21 cellular contexts compared by ENCODE assay signal in the genomic region with DNA sequence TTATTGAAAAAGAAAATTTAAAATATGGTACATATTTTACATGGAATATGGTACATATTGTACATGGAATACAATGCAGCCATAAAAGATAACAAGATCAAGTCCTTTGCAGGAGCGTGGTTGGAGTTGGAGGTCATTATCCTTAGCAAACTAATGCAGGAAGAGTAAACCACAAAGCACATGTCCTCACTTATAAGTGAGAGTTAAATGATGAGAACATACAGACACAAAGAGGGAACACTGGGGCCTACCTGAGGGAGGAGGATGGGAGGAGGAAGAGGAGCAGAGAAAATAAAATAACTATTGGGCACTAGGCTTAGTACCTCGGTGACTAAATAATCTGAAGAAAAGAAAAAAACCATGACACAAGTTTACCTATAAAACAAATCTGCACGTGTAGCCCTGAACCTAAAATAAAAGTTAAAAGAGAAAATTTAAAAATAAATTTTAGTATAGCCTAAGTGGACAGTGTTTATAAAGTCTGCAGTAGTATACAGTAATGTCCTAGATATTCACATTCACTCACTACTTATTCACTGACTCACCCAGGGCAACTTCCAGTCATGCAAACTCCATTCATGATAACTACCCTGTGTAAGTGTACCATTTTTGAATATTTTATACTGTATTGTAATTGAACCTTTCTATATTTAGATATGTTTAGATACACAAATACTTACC.
DNase-seq lines count a peak whose midpoint lies in the region; ATAC-seq and TF ChIP-seq lines count a peak whose summit lies in the region.
"Had no signal": no experiment of that assay in that cellular context is flagged by ENCODE, and none has a peak within 500 bp of the region (broad histone marks: within the 10 kb centered on the region; RNA-seq: fewer than 3 reads in every experiment).

No MANE protein-coding gene starts in this region.

- H3K27ac Mint-ChIP-seq in activated CD4-positive, alpha-beta T cell treated with anti-CD3 and anti-CD28 coated beads, Interleukin-2, amount 10 ng/mL, durations not matched to agents 24 days and 14 days, result peak overlapping the region; percentile 46
- peak overlapping the region; percentile 18 for H3K27ac Mint-ChIP-seq in activated T-helper 2 cell treated with anti-CD3 and anti-CD28 coated beads, Interferon-gamma antibody, Interleukin-2, Interleukin-4, amounts not matched to agents 10 μg/mL and 5 μg/mL and 100 μg/mL, durations not matched to agents 14 hours and 24 hours and 36 hours
- H3K27ac Mint-ChIP-seq in stimulated activated effector memory CD8-positive, alpha-beta T cell treated with anti-CD3 and anti-CD28 coated beads, Interleukin-12 subunit alpha, Interleukin-12 subunit beta, amount 100 ng/mL, for 72 hours, result no peak overlapping the region
- H3K27ac Mint-ChIP-seq: natural killer cell, T-cell had no signal

- H3K4me3 Mint-ChIP-seq in activated CD4-positive, alpha-beta T cell treated with anti-CD3 and anti-CD28 coated beads, Interleukin-2, amount 10 ng/mL, durations not matched to agents 24 days and 14 days, result no peak overlapping the region
- no peak overlapping the region for H3K4me3 Mint-ChIP-seq in activated T-helper 2 cell treated with anti-CD3 and anti-CD28 coated beads, Interferon-gamma antibody, Interleukin-2, Interleukin-4, amounts not matched to agents 10 μg/mL and 5 μg/mL and 100 μg/mL, durations not matched to agents 14 hours and 24 hours and 36 hours (ENCODE audit: low read depth)
- no peak overlapping the region for H3K4me3 Mint-ChIP-seq in stimulated activated effector memory CD8-positive, alpha-beta T cell treated with anti-CD3 and anti-CD28 coated beads, Interleukin-12 subunit alpha, Interleukin-12 subunit beta, amount 100 ng/mL, for 72 hours
- H3K4me3 Mint-ChIP-seq: natural killer cell, T-cell had no signal

- H3K36me3 Mint-ChIP-seq in activated CD4-positive, alpha-beta T cell treated with anti-CD3 and anti-CD28 coated beads, Interleukin-2, amount 10 ng/mL, durations not matched to agents 24 days and 14 days (ENCODE audit: low read depth), result peaks cover 6% of the 10 kb centered on the region
- peaks cover 6% of the 10 kb centered on the region for H3K36me3 Mint-ChIP-seq in activated T-helper 2 cell treated with anti-CD3 and anti-CD28 coated beads, Interferon-gamma antibody, Interleukin-2, Interleukin-4, amounts not matched to agents 10 μg/mL and 5 μg/mL and 100 μg/mL, durations not matched to agents 14 hours and 24 hours and 36 hours (ENCODE audit: low read depth)
- no peaks in the 10 kb centered on the region for H3K36me3 Mint-ChIP-seq in stimulated activated effector memory CD8-positive, alpha-beta T cell treated with anti-CD3 and anti-CD28 coated beads, Interleukin-12 subunit alpha, Interleukin-12 subunit beta, amount 100 ng/mL, for 72 hours
- H3K36me3 Mint-ChIP-seq: natural killer cell, T-cell had no signal

- ATAC-seq in stimulated activated effector memory CD8-positive, alpha-beta T cell treated with anti-CD3 and anti-CD28 coated beads, Interleukin-12 subunit alpha, Interleukin-12 subunit beta, amount 100 ng/mL, for 72 hours, result peak; percentile 48
- ATAC-seq in HG03139 (IDR thresholded peaks at IDR 0.05; ENCODE audit: unreplicated experiment), result no peak
- ATAC-seq in GM21529 (IDR thresholded peaks at IDR 0.05; ENCODE audit: unreplicated experiment), result no peak
- ATAC-seq: esophagus mucosa, natural killer cell, T-cell had no signal

- H3K4me3 ChIP-seq in fibroblast of pulmonary artery (replicated peaks; ENCODE audit: low read depth, low read length), result no peak overlapping the region
- H3K4me3 ChIP-seq: suprapubic skin had no signal

- intact Hi-C loops in activated CD4-positive, alpha-beta T cell treated with anti-CD3 and anti-CD28 coated beads, Interleukin-2, amount 10 ng/mL, durations not matched to agents 24 days and 14 days (cut with micrococcal nuclease), result loop anchor here (2.0 kb wide), 1 partner anchor 16 kb away; no protein-coding TSS in a partner anchor
- intact Hi-C loops in activated T-helper 2 cell treated with anti-CD3 and anti-CD28 coated beads, Interferon-gamma antibody, Interleukin-2, Interleukin-4, amounts not matched to agents 10 μg/mL and 5 μg/mL and 100 μg/mL, durations not matched to agents 14 hours and 24 hours and 36 hours (cut with micrococcal nuclease), result loop anchor here (2.0 to 10.0 kb wide), 2 partner anchors 28 to 240 kb away; no protein-coding TSS in a partner anchor

- no peak for TF ChIP-seq CTCF in fibroblast of pulmonary artery (IDR thresholded peaks at IDR 0.05; ENCODE audit: low read length, missing control alignments)

- peaks cover 19% of the 10 kb centered on the region for H3K4me1 Mint-ChIP-seq in activated CD4-positive, alpha-beta T cell treated with anti-CD3 and anti-CD28 coated beads, Interleukin-2, amount 10 ng/mL, durations not matched to agents 24 days and 14 days
- H3K4me1 Mint-ChIP-seq in activated T-helper 2 cell treated with anti-CD3 and anti-CD28 coated beads, Interferon-gamma antibody, Interleukin-2, Interleukin-4, amounts not matched to agents 10 μg/mL and 5 μg/mL and 100 μg/mL, durations not matched to agents 14 hours and 24 hours and 36 hours (ENCODE audit: low read depth), result peaks cover 28% of the 10 kb centered on the region
- peaks cover 10% of the 10 kb centered on the region for H3K4me1 Mint-ChIP-seq in stimulated activated effector memory CD8-positive, alpha-beta T cell treated with anti-CD3 and anti-CD28 coated beads, Interleukin-12 subunit alpha, Interleukin-12 subunit beta, amount 100 ng/mL, for 72 hours
- H3K4me1 Mint-ChIP-seq: natural killer cell had no signal

- no peaks in the 10 kb centered on the region for H3K27me3 Mint-ChIP-seq in activated CD4-positive, alpha-beta T cell treated with anti-CD3 and anti-CD28 coated beads, Interleukin-2, amount 10 ng/mL, durations not matched to agents 24 days and 14 days
- no peaks in the 10 kb centered on the region for H3K27me3 Mint-ChIP-seq in activated T-helper 2 cell treated with anti-CD3 and anti-CD28 coated beads, Interferon-gamma antibody, Interleukin-2, Interleukin-4, amounts not matched to agents 10 μg/mL and 5 μg/mL and 100 μg/mL, durations not matched to agents 14 hours and 24 hours and 36 hours (ENCODE audit: low read depth)
- H3K27me3 Mint-ChIP-seq: T-cell had no signal

- H3K9me3 Mint-ChIP-seq in activated CD4-positive, alpha-beta T cell treated with anti-CD3 and anti-CD28 coated beads, Interleukin-2, amount 10 ng/mL, durations not matched to agents 24 days and 14 days, result peaks cover 26% of the 10 kb centered on the region
- peaks cover 19% of the 10 kb centered on the region for H3K9me3 Mint-ChIP-seq in activated T-helper 2 cell treated with anti-CD3 and anti-CD28 coated beads, Interferon-gamma antibody, Interleukin-2, Interleukin-4, amounts not matched to agents 10 μg/mL and 5 μg/mL and 100 μg/mL, durations not matched to agents 14 hours and 24 hours and 36 hours
- H3K9me3 Mint-ChIP-seq in stimulated activated effector memory CD8-positive, alpha-beta T cell treated with anti-CD3 and anti-CD28 coated beads, Interleukin-12 subunit alpha, Interleukin-12 subunit beta, amount 100 ng/mL, for 72 hours, result no peaks in the 10 kb centered on the region
- H3K9me3 Mint-ChIP-seq: natural killer cell had no signal

- DNase-seq in activated CD4-positive, alpha-beta T cell treated with anti-CD3 and anti-CD28 coated beads, Interleukin-2, amount 10 ng/mL, durations not matched to agents 24 days and 14 days, result peak; percentile 11
- no peak for DNase-seq in activated CD4-positive, alpha-beta T cell treated with anti-CD3 and anti-CD28 coated beads, Interleukin-2, amount 50 U/mL, for 4 hours
- DNase-seq in activated T-helper 2 cell treated with anti-CD3 and anti-CD28 coated beads, Interferon-gamma antibody, Interleukin-2, Interleukin-4, amounts not matched to agents 10 μg/mL and 5 μg/mL and 100 μg/mL, durations not matched to agents 14 hours and 24 hours and 36 hours (ENCODE audit: low spot score), result no peak
- DNase-seq in fibroblast of pulmonary artery (ENCODE audit: low read depth) (peak; percentile 34), GM19238 (ENCODE audit: insufficient read length, low spot score) (no peak)
- no peak for DNase-seq in stimulated activated effector memory CD8-positive, alpha-beta T cell treated with anti-CD3 and anti-CD28 coated beads, Interleukin-12 subunit alpha, Interleukin-12 subunit beta, amount 100 ng/mL, for 72 hours (ENCODE audit: low spot score in 2 of 2)
- DNase-seq: activated CD4-positive, alpha-beta T cell treated with anti-CD3 and anti-CD28 coated beads, Interleukin-2, amount 50 U/mL, for 48 hours; activated naive CD4-positive, alpha-beta T cell treated with anti-CD3 and anti-CD28 coated beads, Interleukin-2, amount 50 U/mL, for 16 hours; C1 segment of cervical spinal cord; GF-D8; hypothalamus; natural killer cell; NCI-H187 treated with DMSO at 0.1 percent for 48 hours; NCI-H510A treated with DMSO at 0.1 percent for 48 hours; small intestine; stimulated activated CD4-positive, alpha-beta T cell treated with anti-CD3 and anti-CD28 coated beads, Interleukin-4, amount 100 ng/mL, for 24 hours; T-cell had no signal

Comparison
In these comparisons a context has a peak if more than half of its experiments do, and no peak if none do; other contexts are left out.
1. DNase-seq: peak in activated CD4-positive, alpha-beta T cell treated with anti-CD3 and anti-CD28 coated beads, Interleukin-2, amount 10 ng/mL, durations not matched to agents 24 days and 14 days (single experiment) and fibroblast of pulmonary artery (single experiment); none in activated CD4-positive, alpha-beta T cell treated with anti-CD3 and anti-CD28 coated beads, Interleukin-2, amount 50 U/mL, for 4 hours (0 of 2), activated T-helper 2 cell treated with anti-CD3 and anti-CD28 coated beads, Interferon-gamma antibody, Interleukin-2, Interleukin-4, amounts not matched to agents 10 μg/mL and 5 μg/mL and 100 μg/mL, durations not matched to agents 14 hours and 24 hours and 36 hours (single experiment), stimulated activated effector memory CD8-positive, alpha-beta T cell treated with anti-CD3 and anti-CD28 coated beads, Interleukin-12 subunit alpha, Interleukin-12 subunit beta, amount 100 ng/mL, for 72 hours (0 of 2) and GM19238 (single experiment).